Comparison of ENCODE assay signal across 8 cellular contexts in the genomic region with DNA sequence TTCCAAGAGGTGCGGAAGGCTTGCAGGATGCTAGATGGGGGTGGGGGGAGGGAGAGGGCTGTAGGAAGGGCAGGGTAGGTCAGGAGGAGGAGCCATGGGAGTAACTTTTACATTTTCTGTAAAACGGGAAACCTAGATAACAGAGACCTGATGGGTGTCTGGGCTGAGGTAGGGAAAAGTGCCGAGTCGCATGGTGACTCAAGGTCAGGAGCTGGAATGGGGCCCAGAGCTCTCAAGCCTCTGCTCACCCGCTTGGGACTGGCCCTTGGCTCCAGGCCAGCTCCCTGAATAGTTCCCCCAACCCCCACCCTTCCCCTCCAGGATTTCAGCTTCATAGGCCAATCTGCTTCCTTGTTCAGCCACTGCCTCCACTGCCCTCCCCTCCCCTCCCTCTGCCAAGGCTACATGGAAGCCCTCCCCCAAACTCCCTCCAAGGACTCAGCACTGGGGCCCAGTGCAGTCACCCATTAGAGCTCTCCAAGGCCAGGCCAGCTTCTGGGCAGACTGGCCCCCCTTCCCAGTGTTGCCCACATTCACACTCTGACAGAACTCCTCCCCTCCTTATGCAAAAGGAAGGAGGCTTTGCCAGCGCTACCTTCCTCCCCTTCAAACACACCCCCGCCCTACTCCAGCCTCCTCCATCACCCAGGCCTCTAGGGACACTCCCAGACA. TPM values are rescaled to one million over a fixed set of nuclear protein-coding genes. Genes with fewer than 3 reads are reported as not detected.
DNase-seq lines count a peak whose midpoint lies in the region; ATAC-seq and TF ChIP-seq lines count a peak whose summit lies in the region.

No MANE protein-coding gene starts in this region.

- H3K4me3 Mint-ChIP-seq in nephron (peak overlapping the region in 1 of 3 experiments; percentile 47), endothelial cell (ENCODE audit: unreplicated experiment) (no peak overlapping the region)

- H3K9me3 Mint-ChIP-seq in nephron (no peaks in the 10 kb centered on the region), endothelial cell (ENCODE audit: unreplicated experiment) (no peaks in the 10 kb centered on the region)

- peak overlapping the region; percentile 88 to 90 (median 89) for H3K27ac Mint-ChIP-seq in nephron
- no peak overlapping the region for H3K27ac Mint-ChIP-seq in endothelial cell (ENCODE audit: unreplicated experiment)

- no peak for TF ChIP-seq CTCF in nephron (IDR thresholded peaks at IDR 0.05; ENCODE audit: unreplicated experiment in 3 of 3)
- no peak for TF ChIP-seq CTCF in endothelial cell (IDR thresholded peaks at IDR 0.05; ENCODE audit: unreplicated experiment)

- DNase-seq in EL (peak; percentile 76), NCI-H82 treated with DMSO at 0.1 percent for 48 hours (lab: John Stamatoyannopoulos, UW; ENCODE audit: unreplicated experiment) (peak; percentile 72), endothelial cell (ENCODE audit: low spot score) (no peak)

- ATAC-seq in esophagus mucosa (peak; percentile 65), GM18873 (IDR thresholded peaks at IDR 0.05; ENCODE audit: low FRiP score, unreplicated experiment) (no peak), HG03139 (IDR thresholded peaks at IDR 0.05; ENCODE audit: unreplicated experiment) (no peak)
- ATAC-seq in activated CD4-positive, CD25-positive, alpha-beta regulatory T cell treated with anti-CD3 and anti-CD28 coated beads, Interleukin-2, amount 50 U/mL, for 24 hours, result no peak

- peaks cover 65% of the 10 kb centered on the region for H3K4me1 Mint-ChIP-seq in nephron
- H3K4me1 Mint-ChIP-seq in endothelial cell (ENCODE audit: unreplicated experiment), result peaks cover 4% of the 10 kb centered on the region

- H3K27me3 Mint-ChIP-seq in nephron (ENCODE audit: low read depth), result no peaks in the 10 kb centered on the region
- peaks cover 1% of the 10 kb centered on the region for H3K27me3 Mint-ChIP-seq in endothelial cell (ENCODE audit: unreplicated experiment)

- H3K36me3 Mint-ChIP-seq in nephron (ENCODE audit: low read depth) (no peaks in the 10 kb centered on the region), endothelial cell (ENCODE audit: low read depth, unreplicated experiment) (no peaks in the 10 kb centered on the region)

RNA-seq across cellular contexts. Expression of a gene that starts 43.6 kb away (rescaled TPM):
- total RNA-seq in esophagus mucosa (46.2 TPM), endothelial cell (ENCODE audit: unreplicated experiment) (68.7 TPM)

RNA-seq across cellular contexts. Expression of a gene that starts 45.6 kb away (rescaled TPM):
- total RNA-seq in esophagus mucosa (not detected), endothelial cell (ENCODE audit: unreplicated experiment) (not detected)
